22 cellular contexts compared by ENCODE assay signal in genomic region chr15:22232675-22233074, GRCh38.
"Had no signal": no experiment of that assay in that cellular context is flagged by ENCODE, and none has a peak within 500 bp of the region (broad histone marks: within the 10 kb centered on the region; RNA-seq: fewer than 3 reads in every experiment).

No MANE protein-coding gene starts in this region.

- H3K36me3 ChIP-seq: Peyer's patch, SJSA1 had no signal

- H3K27ac ChIP-seq: HL-60, Peyer's patch, SJSA1, SK-N-MC had no signal

- H3K27me3 ChIP-seq: Peyer's patch, SJSA1 had no signal

- DNase-seq: Karpas-422, KG1, MM.1S, NCI-H1092 treated with DMSO at 0.1 percent for 48 hours, NCI-H1436 treated with DMSO at 0.1 percent for 48 hours, NCI-H1694, NCI-H187 treated with DMSO at 0.1 percent for 48 hours, NCI-H2029 treated with DMSO at 0.1 percent for 48 hours, NCI-H2171 treated with DMSO at 0.1 percent for 48 hours, NCI-H446, NCI-H510A, NCI-H524 treated with DMSO at 0.1 percent for 48 hours, NCI-H69, NCI-H774, PC-3, Peyer's patch, Right ventricle myocardium superior, SIG-M5 had no signal

- ATAC-seq: PC-3 had no signal

- H3K4me1 ChIP-seq: Peyer's patch, SJSA1 had no signal

- FAIRE-seq: HTR-8/SVneo had no signal

- H3K9me3 ChIP-seq: Peyer's patch, SJSA1 had no signal

- H3K4me3 ChIP-seq: Peyer's patch, SJSA1, SK-N-MC had no signal
